ENCODE assay signal across 9 cellular contexts in genomic region chr1:201468501-201468843, GRCh38. TPM values are rescaled to one million over a fixed set of nuclear protein-coding genes. Genes with fewer than 3 reads are reported as not detected.
DNase-seq lines count a peak whose midpoint lies in the region; ATAC-seq and TF ChIP-seq lines count a peak whose summit lies in the region.
"Had no signal": no experiment of that assay in that cellular context is flagged by ENCODE, and none has a peak within 500 bp of the region (broad histone marks: within the 10 kb centered on the region; RNA-seq: fewer than 3 reads in every experiment).

No MANE protein-coding gene starts in this region.

- no CpG with 5 or more reads among the region's 44 CpGs for WGBS in esophagus squamous epithelium, 2 donors

- peaks cover 26% of the 10 kb centered on the region for H3K27me3 Mint-ChIP-seq in activated naive CD4-positive, alpha-beta T cell treated with anti-CD3 and anti-CD28 coated beads, Interleukin-2, amount 50 U/mL, for 24 hours
- peaks cover 66% of the 10 kb centered on the region for H3K27me3 Mint-ChIP-seq in nephron progenitor cell (ENCODE audit: low read depth, poor library complexity)

- H3K36me3 ChIP-seq in SK-N-MC (ENCODE audit: insufficient read depth, low read length): peaks cover 14% of the 10 kb centered on the region; the same call in 1 of the 2 replicates
- peaks cover 8 to 21% (median 15%) of the 10 kb centered on the region in 3 donors for H3K36me3 ChIP-seq in esophagus squamous epithelium

- ATAC-seq in HG03025 (IDR thresholded peaks at IDR 0.05; ENCODE audit: low FRiP score, unreplicated experiment): peak; percentile 35

- no peaks in the 10 kb centered on the region for H3K9me3 ChIP-seq in SK-N-MC (ENCODE audit: low read depth, low read length)
- H3K9me3 ChIP-seq in esophagus squamous epithelium: no peaks in the 10 kb centered on the region

- DNase-seq in activated naive CD4-positive, alpha-beta T cell treated with anti-CD3 and anti-CD28 coated beads, Interleukin-2, amount 50 U/mL, for 16 hours: no peak
- DNase-seq in SK-N-MC (ENCODE audit: low read depth, low spot score): no peak
- no peak for DNase-seq in esophagus squamous epithelium (lab: John Stamatoyannopoulos, UW)
- peak; percentile 60 for DNase-seq in nephron progenitor cell
- DNase-seq in COLO829 (ENCODE audit: low spot score): no peak
- no peak for DNase-seq in HUDEP-2 (lab: John Stamatoyannopoulos, UW; ENCODE audit: unreplicated experiment in 76 of 76)

- no peak overlapping the region for H3K27ac Mint-ChIP-seq in activated naive CD4-positive, alpha-beta T cell treated with anti-CD3 and anti-CD28 coated beads, Interleukin-2, amount 50 U/mL, for 24 hours
- no peak overlapping the region for H3K27ac Mint-ChIP-seq in nephron progenitor cell

- peaks cover 9% of the 10 kb centered on the region for H3K4me1 Mint-ChIP-seq in activated naive CD4-positive, alpha-beta T cell treated with anti-CD3 and anti-CD28 coated beads, Interleukin-2, amount 50 U/mL, for 24 hours
- peaks cover 29% of the 10 kb centered on the region for H3K4me1 Mint-ChIP-seq in nephron progenitor cell

- no peak for TF ChIP-seq POLR2A in esophagus squamous epithelium (IDR thresholded peaks at IDR 0.05)

- H3K27ac ChIP-seq in SK-N-MC: no peak overlapping the region
- peak overlapping the region; percentile 93 to 98 (median 96) for H3K27ac ChIP-seq in esophagus squamous epithelium

- H3K9me3 Mint-ChIP-seq in activated naive CD4-positive, alpha-beta T cell treated with anti-CD3 and anti-CD28 coated beads, Interleukin-2, amount 50 U/mL, for 24 hours: no peaks in the 10 kb centered on the region
- H3K9me3 Mint-ChIP-seq in nephron progenitor cell: no peaks in the 10 kb centered on the region

- TF ChIP-seq CTCF in esophagus squamous epithelium (IDR thresholded peaks at IDR 0.05): no peak
- no peak for TF ChIP-seq CTCF in nephron progenitor cell (IDR thresholded peaks at IDR 0.05)

- H3K4me3 Mint-ChIP-seq in activated naive CD4-positive, alpha-beta T cell treated with anti-CD3 and anti-CD28 coated beads, Interleukin-2, amount 50 U/mL, for 24 hours: peak overlapping the region; percentile 33
- peak overlapping the region; percentile 82 for H3K4me3 Mint-ChIP-seq in nephron progenitor cell

- H3K4me1 ChIP-seq in esophagus squamous epithelium: peaks cover 33 to 85% (median 55%) of the 10 kb centered on the region in 3 donors

- H3K9ac ChIP-seq in SK-N-MC (ENCODE audit: insufficient read length): peak overlapping the region; percentile 79

- H3K4me3 ChIP-seq in SK-N-MC: peak overlapping the region; percentile 85
- peak overlapping the region; percentile 76 to 93 (median 86) for H3K4me3 ChIP-seq in esophagus squamous epithelium

- H3K36me3 Mint-ChIP-seq in activated naive CD4-positive, alpha-beta T cell treated with anti-CD3 and anti-CD28 coated beads, Interleukin-2, amount 50 U/mL, for 24 hours: no peaks in the 10 kb centered on the region
- H3K36me3 Mint-ChIP-seq in nephron progenitor cell (ENCODE audit: low read depth): peaks cover 20% of the 10 kb centered on the region

- peaks cover 0 to 20% (median 0%) of the 10 kb centered on the region in 4 donors for H3K27me3 ChIP-seq in esophagus squamous epithelium

- intact Hi-C loops in esophagus squamous epithelium (cut with DNase I): no loop called here

RNA-seq across cellular contexts. Expression of gene PHLDA3, which starts 0.5 kb away (rescaled TPM):
- 10 to 100 TPM; 60.9 to 87.9 (median 75.1) TPM for total RNA-seq in esophagus squamous epithelium

RNA-seq across cellular contexts. Expression of gene CSRP1, which starts 38.5 kb away (rescaled TPM):
- 1,000 to 10,000 TPM in 1 of 4 donors, 100 to 1,000 TPM in 3; 243 to 1,044 (median 363) TPM for total RNA-seq in esophagus squamous epithelium

RNA-seq across cellular contexts. Expression of gene TNNI1, which starts 46.9 kb away (rescaled TPM):
- total RNA-seq in esophagus squamous epithelium: not detected
- total RNA-seq: mononuclear cell had no signal
